Comparison of ENCODE assay signal across 8 cellular contexts in genomic region chr6:14799928-14800327, GRCh38.
DNase-seq lines count a peak whose midpoint lies in the region; ATAC-seq and TF ChIP-seq lines count a peak whose summit lies in the region.

No MANE protein-coding gene starts in this region.

- no peak overlapping the region for H2BK15ac ChIP-seq in neuronal stem cell (ENCODE audit: low read length)

- H3K9me3 ChIP-seq in neuronal stem cell (replicated peaks in 1 of 2; ENCODE audit: control insufficient read depth in 2 of 2, insufficient read depth in 1 of 2, low read depth in 1 of 2, low read length in 2 of 2) (no peaks in the 10 kb centered on the region), spleen (no peaks in the 10 kb centered on the region)

- DNase-seq in Caki2 (ENCODE audit: low read depth): peak; percentile 62
- DNase-seq in NB4 (ENCODE audit: low read depth): peak; percentile 81
- peak; percentile 18 for DNase-seq in UCSD-AML1 (lab: John Stamatoyannopoulos, UW; ENCODE audit: unreplicated experiment)
- peak; percentile 88 for DNase-seq in fibroblast of mammary gland (ENCODE audit: low read depth)
- DNase-seq in neuronal stem cell (ENCODE audit: low spot score): peak; percentile 65
- no peak for DNase-seq in spleen
- no peak for DNase-seq in amniotic stem cell (lab: John Stamatoyannopoulos, UW)

- intact Hi-C loops in spleen (cut with DNase I; ENCODE audit: low total_unique reads): no loop called here

- H2AFZ ChIP-seq in neuronal stem cell (ENCODE audit: low read length): peak overlapping the region; percentile 49

- H3K18ac ChIP-seq in neuronal stem cell (ENCODE audit: low read length): no peak overlapping the region

- H3K27ac ChIP-seq in neuronal stem cell (replicated peaks; ENCODE audit: low read length): no peak overlapping the region
- no peak overlapping the region for H3K27ac ChIP-seq in spleen

- TF ChIP-seq POLR2A in NB4 (IDR thresholded peaks at IDR 0.05; ENCODE audit: extremely low read depth, insufficient read length) (no peak), spleen (IDR thresholded peaks at IDR 0.05) (no peak)

- H3K14ac ChIP-seq in neuronal stem cell (ENCODE audit: low read length): no peak overlapping the region

- no peak overlapping the region for H2BK5ac ChIP-seq in neuronal stem cell (ENCODE audit: low read length)

- no peak overlapping the region for H3K9ac ChIP-seq in neuronal stem cell (ENCODE audit: low read depth, low read length, poor library complexity)

- no peak overlapping the region for H3K4me2 ChIP-seq in neuronal stem cell (ENCODE audit: insufficient read depth, low read length, poor library complexity, severe bottlenecking)

- H3K4me3 ChIP-seq in NB4 (ENCODE audit: low read depth, low read length) (no peak overlapping the region), fibroblast of mammary gland (ENCODE audit: control insufficient read depth, low read depth, low read length) (no peak overlapping the region), neuronal stem cell (ENCODE audit: low read length in 2 of 2) (no peak overlapping the region), spleen (no peak overlapping the region)

- no peak overlapping the region for H3K4ac ChIP-seq in neuronal stem cell (ENCODE audit: low read length)

- H3K23ac ChIP-seq in neuronal stem cell (ENCODE audit: low read depth, low read length, poor library complexity): no peak overlapping the region

- H3K27me3 ChIP-seq in neuronal stem cell (ENCODE audit: control insufficient read depth in 3 of 3, insufficient read depth in 3 of 3, low read depth in 1 of 3, low read length in 3 of 3) (no peaks in the 10 kb centered on the region), spleen (replicated peaks in 1 of 7) (no peaks in the 10 kb centered on the region)

- no peak overlapping the region for H2BK120ac ChIP-seq in neuronal stem cell (ENCODE audit: low read depth, low read length)

- in situ Hi-C loops in Caki2 (cut with HindIII; ENCODE audit: low pct_unique_long_range_greater_than_20kb, low sequenced_read_pairs): no loop called here

- H3K4me1 ChIP-seq in neuronal stem cell (ENCODE audit: control insufficient read depth in 2 of 2, insufficient read depth in 1 of 2, low read depth in 1 of 2, low read length in 2 of 2) (peaks cover 3 to 9% of the 10 kb centered on the region in 2 donors), spleen (peaks cover 0 to 26% (median 11%) of the 10 kb centered on the region in 6 donors)

- no peak overlapping the region for H4K91ac ChIP-seq in neuronal stem cell (ENCODE audit: low read depth, low read length, poor library complexity)

- no peak overlapping the region for H2AK5ac ChIP-seq in neuronal stem cell (ENCODE audit: low read depth, low read length)

- TF ChIP-seq CTCF in NB4 (IDR thresholded peaks at IDR 0.05; ENCODE audit: low read depth, low read length) (no peak), fibroblast of mammary gland (conservative IDR thresholded peaks at IDR 0.05; ENCODE audit: control insufficient read depth, insufficient read depth, low read depth, low read length) (no peak), spleen (IDR thresholded peaks at IDR 0.05 in 8 of 11, conservative IDR thresholded peaks at IDR 0.05 in 3 of 11) (peak in 2 of 11 experiments; percentile 6 to 18)

- H4K8ac ChIP-seq in neuronal stem cell (ENCODE audit: low read depth, low read length): no peak overlapping the region

- peak; percentile 74 for ATAC-seq in GM21526 (IDR thresholded peaks at IDR 0.05; ENCODE audit: low FRiP score, unreplicated experiment)

- H2BK12ac ChIP-seq in neuronal stem cell (ENCODE audit: low read length): no peak overlapping the region

- no peaks in the 10 kb centered on the region for H3K79me1 ChIP-seq in neuronal stem cell (ENCODE audit: low read depth, low read length)

- H3K36me3 ChIP-seq in neuronal stem cell (replicated peaks in 1 of 2; ENCODE audit: control insufficient read depth in 2 of 2, insufficient read depth in 2 of 2, low read length in 2 of 2) (no peaks in the 10 kb centered on the region), spleen (no peaks in the 10 kb centered on the region)

Comparison
In these comparisons a context has a peak if more than half of its experiments do, and no peak if none do; other contexts are left out.
1. DNase-seq: peak in Caki2 (single experiment), NB4 (single experiment), UCSD-AML1 (single experiment), fibroblast of mammary gland (single experiment) and neuronal stem cell (single experiment); none in spleen (single experiment) and amniotic stem cell (single experiment).